Comparison of ENCODE assay signal across 9 cellular contexts in the genomic region with DNA sequence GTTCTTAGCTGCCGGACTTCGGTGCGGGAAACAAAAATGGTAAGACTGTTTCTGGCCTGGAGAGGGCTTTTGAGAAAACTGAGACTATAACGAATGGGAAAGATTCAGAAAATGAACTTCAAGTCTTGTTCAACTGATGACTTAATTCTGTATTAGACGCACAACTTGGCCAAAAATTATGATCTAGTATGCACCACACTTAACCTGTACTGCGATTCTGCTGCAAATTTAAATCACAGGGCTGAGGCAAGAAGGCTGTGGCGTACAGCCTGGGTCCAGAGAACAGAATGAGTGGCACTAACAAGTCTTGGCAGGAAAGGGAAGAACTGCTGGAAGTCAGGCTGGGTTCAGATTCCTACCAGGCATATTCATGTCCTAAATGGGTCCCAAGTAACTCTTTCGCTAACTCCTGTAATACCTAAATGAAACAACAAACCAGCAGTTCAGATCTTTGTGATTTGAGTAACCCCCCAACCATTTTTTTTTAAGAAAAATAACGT. TPM values are rescaled to one million over a fixed set of nuclear protein-coding genes. Genes with fewer than 3 reads are reported as not detected.
A peak's percentile ranks its signal among the peaks of the same experiment; 100 is the strongest.
DNase-seq lines count a peak whose midpoint lies in the region; ATAC-seq and TF ChIP-seq lines count a peak whose summit lies in the region.
"Had no signal": no experiment of that assay in that cellular context is flagged by ENCODE, and none has a peak within 500 bp of the region (broad histone marks: within the 10 kb centered on the region; RNA-seq: fewer than 3 reads in every experiment).

No MANE protein-coding gene starts in this region.

- peaks cover 5% of the 10 kb centered on the region for H3K4me1 ChIP-seq in CD8-positive, alpha-beta memory T cell (ENCODE audit: insufficient read depth, low read length)

- TF ChIP-seq CTCF in activated B cell treated with CpG ODN at 0.5 μM for 24 hours (IDR thresholded peaks at IDR 0.05) (no peak), foreskin fibroblast (IDR thresholded peaks at IDR 0.05; ENCODE audit: low read depth, low read length) (no peak), progenitor cell of endocrine pancreas (IDR thresholded peaks at IDR 0.05; ENCODE audit: unreplicated experiment) (no peak)

- intact Hi-C loops in activated B cell treated with CpG ODN at 0.5 μM for 24 hours (cut with micrococcal nuclease) = no loop called here

- POLR2A ChIA-PET in CD8-positive, alpha-beta memory T cell (lab: Charles Lee) = no interaction called here
- POLR2A ChIA-PET in activated B cell treated with CpG ODN at 0.5 μM for 24 hours (lab: Charles Lee) = no interaction called here

- peak overlapping the region in 1 of 8 donors; percentile 39 for H3K27ac Mint-ChIP-seq in CD8-positive, alpha-beta memory T cell
- H3K27ac Mint-ChIP-seq in activated B cell treated with CpG ODN at 0.5 μM for 24 hours = no peak overlapping the region
- H3K27ac Mint-ChIP-seq in progenitor cell of endocrine pancreas = no peak overlapping the region

- H3K4me3 ChIP-seq in CD8-positive, alpha-beta memory T cell (ENCODE audit: low read length) = no peak overlapping the region
- peak overlapping the region in 1 of 2 donors; percentile 36 for H3K4me3 ChIP-seq in foreskin fibroblast (ENCODE audit: low read depth in 1 of 2, low read length in 2 of 2)

- H3K4me1 Mint-ChIP-seq in CD8-positive, alpha-beta memory T cell = peaks cover 5 to 16% (median 13%) of the 10 kb centered on the region in 3 donors
- H3K4me1 Mint-ChIP-seq in activated B cell treated with CpG ODN at 0.5 μM for 24 hours (peaks cover 11% of the 10 kb centered on the region), progenitor cell of endocrine pancreas (ENCODE audit: low read depth) (peaks cover 14% of the 10 kb centered on the region)

- peaks cover 5 to 24% (median 5%) of the 10 kb centered on the region in 3 donors for H3K36me3 Mint-ChIP-seq in CD8-positive, alpha-beta memory T cell
- H3K36me3 Mint-ChIP-seq in activated B cell treated with CpG ODN at 0.5 μM for 24 hours (ENCODE audit: low read depth) = peaks cover 18% of the 10 kb centered on the region
- peaks cover 20% of the 10 kb centered on the region for H3K36me3 Mint-ChIP-seq in progenitor cell of endocrine pancreas (ENCODE audit: insufficient read depth)

- peaks cover 10 to 26% (median 19%) of the 10 kb centered on the region in 5 donors for H3K9me3 Mint-ChIP-seq in CD8-positive, alpha-beta memory T cell
- H3K9me3 Mint-ChIP-seq in activated B cell treated with CpG ODN at 0.5 μM for 24 hours (peaks cover 18% of the 10 kb centered on the region), progenitor cell of endocrine pancreas (ENCODE audit: low read depth) (peaks cover 16% of the 10 kb centered on the region)

- H3K9me3 ChIP-seq in CD8-positive, alpha-beta memory T cell (ENCODE audit: low read length) = peaks cover 12% of the 10 kb centered on the region

- peaks cover 33% of the 10 kb centered on the region for H3K27me3 ChIP-seq in CD8-positive, alpha-beta memory T cell (ENCODE audit: insufficient read depth, low read length, poor library complexity, severe bottlenecking)

- peaks cover 31 to 49% of the 10 kb centered on the region in 2 donors for H3K27me3 Mint-ChIP-seq in CD8-positive, alpha-beta memory T cell
- H3K27me3 Mint-ChIP-seq in activated B cell treated with CpG ODN at 0.5 μM for 24 hours = peaks cover 37% of the 10 kb centered on the region
- H3K27me3 Mint-ChIP-seq in progenitor cell of endocrine pancreas = peaks cover 51% of the 10 kb centered on the region

- CTCF ChIA-PET in CD8-positive, alpha-beta memory T cell (lab: Charles Lee) = interaction anchor here (1.1 kb wide), 1 partner anchor 339 kb away, joined by 3 read pairs; no protein-coding TSS in a partner anchor
- CTCF ChIA-PET in activated B cell treated with CpG ODN at 0.5 μM for 24 hours (lab: Charles Lee) = interaction anchor here (1.4 kb wide), 1 partner anchor 356 kb away, joined by 3 read pairs; no protein-coding TSS in a partner anchor

- no peak overlapping the region for H3K27ac ChIP-seq in CD8-positive, alpha-beta memory T cell (ENCODE audit: low read depth, low read length)

- DNase-seq in CD8-positive, alpha-beta memory T cell = no peak
- DNase-seq in activated B cell treated with CpG ODN at 0.5 μM for 24 hours = no peak
- peak; percentile 42 to 47 for DNase-seq in foreskin fibroblast
- DNase-seq in progenitor cell of endocrine pancreas (ENCODE audit: low spot score, unreplicated experiment) = no peak
- DNase-seq in ureter (ENCODE audit: low spot score) = no peak
- no peak for DNase-seq in NCI-H187 treated with DMSO at 0.1 percent for 48 hours (lab: John Stamatoyannopoulos, UW)
- no peak for DNase-seq in NCI-H1930 (lab: John Stamatoyannopoulos, UW)
- DNase-seq in NCI-H2196 treated with DMSO at 0.1 percent for 48 hours (lab: John Stamatoyannopoulos, UW; ENCODE audit: unreplicated experiment) = no peak
- DNase-seq: SHP77 treated with DMSO at 0.1 percent for 48 hours had no signal

- ATAC-seq in activated B cell treated with CpG ODN at 0.5 μM for 24 hours (ENCODE audit: low read depth) = no peak

- peak overlapping the region; percentile 63 to 92 (median 78) for H3K4me3 Mint-ChIP-seq in CD8-positive, alpha-beta memory T cell
- peak overlapping the region; percentile 73 for H3K4me3 Mint-ChIP-seq in activated B cell treated with CpG ODN at 0.5 μM for 24 hours
- H3K4me3 Mint-ChIP-seq in progenitor cell of endocrine pancreas (ENCODE audit: low read depth) = peak overlapping the region; percentile 77

- no peaks in the 10 kb centered on the region for H3K36me3 ChIP-seq in CD8-positive, alpha-beta memory T cell (ENCODE audit: insufficient read depth, low read length)

RNA-seq across cellular contexts. Expression of a gene that starts 0.8 kb away (rescaled TPM):
- total RNA-seq in CD8-positive, alpha-beta memory T cell = under 1 TPM; 0.20 to 0.28 TPM
- polyA plus RNA-seq in CD8-positive, alpha-beta memory T cell = not detected
- not detected in 2 replicates for total RNA-seq in activated B cell treated with CpG ODN at 0.5 μM for 24 hours
- 0.36 and 0.64 TPM in 2 replicates for total RNA-seq in progenitor cell of endocrine pancreas
- 3.5 TPM for total RNA-seq in ureter

RNA-seq across cellular contexts. Expression of a gene that starts 35.9 kb away (rescaled TPM):
- total RNA-seq in CD8-positive, alpha-beta memory T cell = 10 to 100 TPM; 27.4 to 29.2 TPM
- 16.3 TPM for polyA plus RNA-seq in CD8-positive, alpha-beta memory T cell
- total RNA-seq in activated B cell treated with CpG ODN at 0.5 μM for 24 hours = 62.4 and 65.3 TPM in 2 replicates
- total RNA-seq in progenitor cell of endocrine pancreas = 37.9 and 38.1 TPM in 2 replicates
- 30.5 TPM for total RNA-seq in ureter

Comparison
In these comparisons a context has a peak if more than half of its experiments do, and no peak if none do; other contexts are left out.
1. DNase-seq: peak in foreskin fibroblast (2 of 2); none in CD8-positive, alpha-beta memory T cell (0 of 5), activated B cell treated with CpG ODN at 0.5 μM for 24 hours (single experiment), progenitor cell of endocrine pancreas (single experiment), ureter (single experiment), NCI-H187 treated with DMSO at 0.1 percent for 48 hours (single experiment), NCI-H1930 (0 of 2) and NCI-H2196 treated with DMSO at 0.1 percent for 48 hours (single experiment).
2. Peak in every context shown above with its lines, with median percentiles within 50 percentile points of each other: H3K4me3 Mint-ChIP-seq.